Comparison of ENCODE assay signal across 1 cellular context in genomic region chr17:50325906-50326305, GRCh38.
TF ChIP-seq lines count a peak whose summit lies in the region.

No MANE protein-coding gene starts in this region.

TF ChIP-seq in WTC11, 78 proteins besides CTCF, POLR2A, EP300 and RAD21:
- TF ChIP-seq NFYB (CRISPR knock-in tag; conservative IDR thresholded peaks at IDR 0.05; ENCODE audit: low read depth) = no peak
- TF ChIP-seq HMGA2 (CRISPR knock-in tag; IDR thresholded peaks at IDR 0.05) = no peak
- no peak for TF ChIP-seq IRF2 (CRISPR knock-in tag; IDR thresholded peaks at IDR 0.05; ENCODE audit: borderline replicate concordance, low read depth)
- TF ChIP-seq E2F4 (CRISPR knock-in tag; IDR thresholded peaks at IDR 0.05; ENCODE audit: borderline replicate concordance, low read depth) = no peak
- no peak for TF ChIP-seq NR2C2 (CRISPR knock-in tag; IDR thresholded peaks at IDR 0.05)
- no peak for TF ChIP-seq PRRX2 (CRISPR knock-in tag; IDR thresholded peaks at IDR 0.05)
- TF ChIP-seq GABPB1 (CRISPR knock-in tag; IDR thresholded peaks at IDR 0.05) = no peak
- TF ChIP-seq AFF4 (CRISPR knock-in tag; IDR thresholded peaks at IDR 0.05; ENCODE audit: borderline replicate concordance) = no peak
- no peak for TF ChIP-seq ZBTB21 (CRISPR knock-in tag; IDR thresholded peaks at IDR 0.05; ENCODE audit: borderline replicate concordance)
- TF ChIP-seq USF2 (CRISPR knock-in tag; IDR thresholded peaks at IDR 0.05) = no peak
